8 cellular contexts compared by ENCODE assay signal in the genomic region with DNA sequence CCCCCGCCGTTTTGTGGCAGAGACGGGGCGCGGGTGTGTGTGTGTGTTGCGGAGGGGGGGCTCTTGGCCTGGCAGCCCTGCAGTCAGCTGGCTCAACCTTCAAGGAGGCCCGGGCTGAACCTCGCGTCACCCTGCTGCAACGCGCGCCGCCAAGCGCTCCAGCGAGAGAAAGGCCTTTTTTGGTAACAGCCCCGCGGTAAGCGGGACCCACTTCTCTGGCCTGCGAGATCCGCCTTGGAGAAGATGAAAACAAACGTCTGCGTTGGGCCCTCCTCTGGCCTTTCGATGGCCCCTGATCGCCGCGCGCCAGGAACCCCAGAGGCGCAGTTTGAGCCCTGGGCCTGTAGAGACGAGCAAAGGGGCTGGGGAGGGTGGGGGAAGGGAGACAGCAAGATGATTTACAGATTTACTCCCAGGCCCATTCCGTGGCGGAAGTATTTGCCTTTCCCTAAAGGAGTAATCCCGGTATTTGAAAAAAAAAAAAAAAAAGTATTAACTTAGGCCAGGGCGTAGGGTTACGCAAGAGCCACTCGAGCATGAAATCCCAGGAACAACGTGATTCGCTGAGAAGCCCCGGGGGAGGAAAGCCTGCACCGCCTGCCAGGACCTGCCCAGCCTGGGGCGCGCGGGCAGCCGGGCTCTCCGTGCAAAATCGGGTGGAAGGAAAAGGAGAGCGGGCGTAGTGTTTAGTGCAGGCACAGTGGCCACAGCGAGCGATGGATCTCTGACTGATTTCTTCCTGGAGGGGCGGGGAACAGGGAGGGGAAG. TPM values are rescaled to one million over a fixed set of nuclear protein-coding genes. Genes with fewer than 3 reads are reported as not detected.
A peak's percentile ranks its signal among the peaks of the same experiment; 100 is the strongest.
DNase-seq lines count a peak whose midpoint lies in the region; ATAC-seq and TF ChIP-seq lines count a peak whose summit lies in the region.

No MANE protein-coding gene starts in this region.

- peaks cover 9% of the 10 kb centered on the region for H3K27me3 Mint-ChIP-seq in neural progenitor cell (ENCODE audit: insufficient read depth, low read depth)

- H3K4me1 ChIP-seq in neural progenitor cell = peaks cover 29% of the 10 kb centered on the region

- peak overlapping the region; percentile 81 for H3K4me2 ChIP-seq in neural progenitor cell

- no peak overlapping the region for H3K9ac ChIP-seq in neural progenitor cell

- H3K4me1 Mint-ChIP-seq in neural progenitor cell = peaks cover 81% of the 10 kb centered on the region

- peak; percentile 95 for DNase-seq in ACHN
- peak; percentile 96 for DNase-seq in MG63
- DNase-seq in SHP77 treated with DMSO at 0.1 percent for 48 hours (lab: John Stamatoyannopoulos, UW) = peak; percentile 90
- DNase-seq in activated gamma-delta T cell treated with anti-CD3 and anti-CD28 coated beads, Interleukin-2, amount 50 U/mL, for 16 hours (ENCODE audit: low read depth) = peak; percentile 60
- peak; percentile 98 to 99 for DNase-seq in foreskin fibroblast
- DNase-seq in neural progenitor cell (ENCODE audit: low spot score) = peak; percentile 92
- DNase-seq in superior temporal gyrus (ENCODE audit: extremely low spot score) = peak; percentile 77

- no peaks in the 10 kb centered on the region for H3K36me3 ChIP-seq in MG63
- no peaks in the 10 kb centered on the region for H3K36me3 ChIP-seq in neural progenitor cell

- in situ Hi-C loops in ACHN (cut with HindIII; ENCODE audit: low pct_ligation_motif_present, low pct_unique_long_range_greater_than_20kb, low sequenced_read_pairs) = no loop called here

- H4K20me1 ChIP-seq in neural progenitor cell (ENCODE audit: low read depth) = no peaks in the 10 kb centered on the region

- H3K27me3 ChIP-seq in MG63 (no peaks in the 10 kb centered on the region), neural progenitor cell (peaks cover 49% of the 10 kb centered on the region)

- no peaks in the 10 kb centered on the region for H3K36me3 Mint-ChIP-seq in neural progenitor cell

- peak overlapping the region; percentile 45 for H2AFZ ChIP-seq in neural progenitor cell (replicated peaks)

- H3K9me3 Mint-ChIP-seq in neural progenitor cell = no peaks in the 10 kb centered on the region

- H3K4me3 Mint-ChIP-seq in neural progenitor cell = peak overlapping the region; percentile 77

- H3K4me3 ChIP-seq in MG63 (peak overlapping the region; percentile 43), foreskin fibroblast (ENCODE audit: low read depth in 1 of 2, low read length in 2 of 2) (peak overlapping the region; percentile 52 to 70), neural progenitor cell (peak overlapping the region; percentile 53)

- H3K9me3 ChIP-seq in MG63 (no peaks in the 10 kb centered on the region), neural progenitor cell (ENCODE audit: low read depth) (no peaks in the 10 kb centered on the region)

- peaks cover 50% of the 10 kb centered on the region for H3F3A ChIP-seq in neural progenitor cell (ENCODE audit: low read depth)

- no peak for TF ChIP-seq CTCF in foreskin fibroblast (IDR thresholded peaks at IDR 0.05; ENCODE audit: low read depth, low read length)
- peak; percentile 10 for TF ChIP-seq CTCF in neural progenitor cell (IDR thresholded peaks at IDR 0.05)

- H3K27ac ChIP-seq in neural progenitor cell = peak overlapping the region; percentile 76

- H3K27ac Mint-ChIP-seq in neural progenitor cell = peak overlapping the region; percentile 97

- no peaks in the 10 kb centered on the region for H3K79me2 ChIP-seq in neural progenitor cell (ENCODE audit: low read depth)

- ATAC-seq in GM19043 (IDR thresholded peaks at IDR 0.05; ENCODE audit: low read depth, unreplicated experiment) = peak; percentile 0

RNA-seq across cellular contexts. Expression of a gene that starts 4.5 kb away (rescaled TPM):
- total RNA-seq in MG63 (2014; rRNA removed; shearing (Covaris generic); ENCODE audit: low replicate concordance) = 18.1 and 34.9 TPM in 2 replicates
- total RNA-seq in neural progenitor cell (ENCODE audit: low replicate concordance) = 4.8 and 14.9 TPM in 2 replicates

Comparison
In these comparisons a context has a peak if more than half of its experiments do, and no peak if none do; other contexts are left out.
1. Peak in every context shown above with its lines: DNase-seq, ATAC-seq, H3K4me3 ChIP-seq and H3K27ac ChIP-seq.